In genomic region chr10:81414038-81414437, GRCh38 we compare ENCODE assay signal across 16 cellular contexts.
DNase-seq lines count a peak whose midpoint lies in the region; ATAC-seq and TF ChIP-seq lines count a peak whose summit lies in the region.
"Had no signal": no experiment of that assay in that cellular context is flagged by ENCODE, and none has a peak within 500 bp of the region (broad histone marks: within the 10 kb centered on the region; RNA-seq: fewer than 3 reads in every experiment).

No MANE protein-coding gene starts in this region.

- DNase-seq in Caco-2 (peak; percentile 27 to 35), astrocyte of the hippocampus (ENCODE audit: low read depth, low spot score) (peak; percentile 0), left kidney (ENCODE audit: low read depth, low spot score) (peak; percentile 75), HFFc6 (no peak), left ventricle myocardium superior (no peak)
- no peak for DNase-seq in activated effector memory CD4-positive, alpha-beta T cell treated with anti-CD3 and anti-CD28 coated beads, Interleukin-2, amount 50 U/mL, for 16 hours
- DNase-seq: activated CD4-positive, alpha-beta T cell treated with anti-CD3 and anti-CD28 coated beads, Interleukin-2, amount 50 U/mL, for 48 hours; AML-193; naive B cell; NCI-H187 had no signal

- POLR2A ChIA-PET in Caco-2 (lab: Charles Lee): no interaction called here

- no peaks in the 10 kb centered on the region for H3K4me1 ChIP-seq in Caco-2

- no peak overlapping the region for H3K4me3 Mint-ChIP-seq in Caco-2 (ENCODE audit: unreplicated experiment)
- no peak overlapping the region for H3K4me3 Mint-ChIP-seq in activated T-helper 17 cell treated with anti-CD3 and anti-CD28 coated beads, Interleukin-2, amount 50 U/mL, for 72 hours
- H3K4me3 Mint-ChIP-seq in HFFc6: no peak overlapping the region
- H3K4me3 Mint-ChIP-seq: activated naive CD8-positive, alpha-beta T cell; central memory CD8-positive, alpha-beta T cell; IgD-negative memory B cell; naive B cell; T-helper 1 cell treated with Interleukin-12 subunit alpha and Interleukin-12 subunit beta and Interleukin-4 antibody, amounts not matched to agents 30 μg/mL and 1 μg/mL, for 36 hours had no signal

- H3K27ac Mint-ChIP-seq in Caco-2 (ENCODE audit: unreplicated experiment) (no peak overlapping the region), HFFc6 (no peak overlapping the region)
- no peak overlapping the region for H3K27ac Mint-ChIP-seq in activated T-helper 17 cell treated with anti-CD3 and anti-CD28 coated beads, Interleukin-2, amount 50 U/mL, for 72 hours
- H3K27ac Mint-ChIP-seq: activated naive CD8-positive, alpha-beta T cell; IgD-negative memory B cell; naive B cell; T-helper 1 cell treated with Interleukin-12 subunit alpha and Interleukin-12 subunit beta and Interleukin-4 antibody, amounts not matched to agents 30 μg/mL and 1 μg/mL, for 36 hours had no signal

- H3K4me3 ChIP-seq in Caco-2 (ENCODE audit: low read depth, low read length): no peak overlapping the region

- intact Hi-C loops in Caco-2 (cut with micrococcal nuclease; ENCODE audit: unreplicated experiment): loop anchor here (1.0 to 5.0 kb wide), 2 partner anchors 406 to 423 kb away; no protein-coding TSS in a partner anchor
- intact Hi-C loops in left ventricle myocardium superior (cut with micrococcal nuclease): no loop called here

- H3K36me3 Mint-ChIP-seq in Caco-2 (ENCODE audit: insufficient read depth, unreplicated experiment) (no peaks in the 10 kb centered on the region), HFFc6 (ENCODE audit: low read depth) (no peaks in the 10 kb centered on the region)
- no peaks in the 10 kb centered on the region for H3K36me3 Mint-ChIP-seq in activated T-helper 17 cell treated with anti-CD3 and anti-CD28 coated beads, Interleukin-2, amount 50 U/mL, for 72 hours (ENCODE audit: low read depth)
- H3K36me3 Mint-ChIP-seq: activated naive CD8-positive, alpha-beta T cell; IgD-negative memory B cell; naive B cell had no signal

- CTCF ChIA-PET in Caco-2 (lab: Charles Lee): interaction anchor here (1.0 kb wide), 1 partner anchor 406 kb away, joined by 8 read pairs; no protein-coding TSS in a partner anchor

- TF ChIP-seq CTCF in Caco-2 (IDR thresholded peaks at IDR 0.05; ENCODE audit: insufficient read depth in 1 of 2, low read depth in 1 of 2, low read length in 1 of 2, severe bottlenecking in 1 of 2, unreplicated experiment in 1 of 2): peak in 1 of 2 experiments; percentile 55
- peak; percentile 51 for TF ChIP-seq CTCF in LNCAP (IDR thresholded peaks at IDR 0.05)
- no peak for TF ChIP-seq CTCF in HFFc6 (IDR thresholded peaks at IDR 0.05)

- no TSS peak for BruUV-seq in Caco-2 (replicated peaks; lab: Mats Ljungman, UMichigan)

- H3K9me3 ChIP-seq in Caco-2: no peaks in the 10 kb centered on the region

- H3K27me3 Mint-ChIP-seq in Caco-2 (ENCODE audit: insufficient read depth, unreplicated experiment) (no peaks in the 10 kb centered on the region), HFFc6 (ENCODE audit: insufficient read depth) (no peaks in the 10 kb centered on the region)
- H3K27me3 Mint-ChIP-seq in activated T-helper 17 cell treated with anti-CD3 and anti-CD28 coated beads, Interleukin-2, amount 50 U/mL, for 72 hours: no peaks in the 10 kb centered on the region
- H3K27me3 Mint-ChIP-seq: central memory CD8-positive, alpha-beta T cell; IgD-negative memory B cell; naive B cell had no signal

- no peaks in the 10 kb centered on the region for H3K27me3 ChIP-seq in Caco-2 (replicated peaks; ENCODE audit: control insufficient read depth, insufficient read depth, low read length)

- H3K4me1 Mint-ChIP-seq in Caco-2 (ENCODE audit: low read depth, unreplicated experiment) (no peaks in the 10 kb centered on the region), HFFc6 (ENCODE audit: low read depth) (no peaks in the 10 kb centered on the region)
- H3K4me1 Mint-ChIP-seq in activated T-helper 17 cell treated with anti-CD3 and anti-CD28 coated beads, Interleukin-2, amount 50 U/mL, for 72 hours: no peaks in the 10 kb centered on the region
- H3K4me1 Mint-ChIP-seq: central memory CD8-positive, alpha-beta T cell; IgD-negative memory B cell; naive B cell had no signal

- H3K36me3 ChIP-seq in Caco-2 (ENCODE audit: control insufficient read depth, insufficient read depth, low read length): no peaks in the 10 kb centered on the region

- H3K9me3 Mint-ChIP-seq in Caco-2 (ENCODE audit: unreplicated experiment): peaks cover 9% of the 10 kb centered on the region
- H3K9me3 Mint-ChIP-seq in activated T-helper 17 cell treated with anti-CD3 and anti-CD28 coated beads, Interleukin-2, amount 50 U/mL, for 72 hours: peaks cover 8% of the 10 kb centered on the region
- peaks cover 18% of the 10 kb centered on the region for H3K9me3 Mint-ChIP-seq in HFFc6
- H3K9me3 Mint-ChIP-seq: T-helper 1 cell treated with Interleukin-12 subunit alpha and Interleukin-12 subunit beta and Interleukin-4 antibody, amounts not matched to agents 30 μg/mL and 1 μg/mL, for 36 hours had no signal

- no peak for ATAC-seq in activated T-helper 17 cell treated with anti-CD3 and anti-CD28 coated beads, Interleukin-2, amount 50 U/mL, for 72 hours (replicated peaks)
- no peak for ATAC-seq in left ventricle myocardium superior

Comparison
In these comparisons a context has a peak if more than half of its experiments do, and no peak if none do; other contexts are left out.
1. DNase-seq: peak in Caco-2 (2 of 2), astrocyte of the hippocampus (single experiment) and left kidney (single experiment); none in HFFc6 (single experiment), left ventricle myocardium superior (single experiment) and activated effector memory CD4-positive, alpha-beta T cell treated with anti-CD3 and anti-CD28 coated beads, Interleukin-2, amount 50 U/mL, for 16 hours (single experiment).